Comparison of ENCODE assay signal across 10 cellular contexts in the genomic region with DNA sequence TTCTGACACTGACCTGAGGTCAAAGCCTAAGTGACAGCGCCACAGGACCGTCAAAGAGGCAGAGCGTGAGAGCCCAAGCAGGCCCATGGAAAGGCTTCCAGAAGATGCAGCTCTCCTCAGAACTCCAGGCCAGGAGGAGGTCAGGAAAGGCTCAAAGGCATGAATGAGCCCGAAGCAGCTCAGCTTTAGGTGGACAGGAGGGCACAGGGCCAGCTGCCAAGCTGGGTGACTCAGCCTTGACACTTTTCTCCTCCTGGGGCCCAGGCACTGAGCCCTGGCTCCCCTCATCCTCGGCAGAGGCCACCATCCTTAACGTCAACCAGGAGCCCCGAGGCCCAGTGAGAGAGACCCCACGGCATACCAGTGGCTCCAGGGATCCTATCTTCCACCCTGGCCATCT.
DNase-seq lines count a peak whose midpoint lies in the region; ATAC-seq and TF ChIP-seq lines count a peak whose summit lies in the region.
"Had no signal": no experiment of that assay in that cellular context is flagged by ENCODE, and none has a peak within 500 bp of the region (broad histone marks: within the 10 kb centered on the region; RNA-seq: fewer than 3 reads in every experiment).

No MANE protein-coding gene starts in this region.

- no peak overlapping the region for H3K4me3 Mint-ChIP-seq in stimulated activated memory B cell treated with anti-CD40 and anti-IgM and Interleukin-4, amounts not matched to agents 10 μg/mL and 1 μg/mL and 100 μg/mL, for 72 hours
- H3K4me3 Mint-ChIP-seq in activated CD8-positive, alpha-beta T cell treated with anti-CD3 and anti-CD28 coated beads for 36 hours: no peak overlapping the region
- H3K4me3 Mint-ChIP-seq: CD8-positive, alpha-beta memory T cell had no signal

- H3K4me1 ChIP-seq in Peyer's patch (peaks cover 0 to 32% (median 0%) of the 10 kb centered on the region in 4 donors), esophagus squamous epithelium (peaks cover 0 to 76% (median 19%) of the 10 kb centered on the region in 3 donors)

- CTCF ChIA-PET in activated CD8-positive, alpha-beta T cell treated with anti-CD3 and anti-CD28 coated beads for 36 hours (lab: Charles Lee): no interaction called here

- intact Hi-C loops in esophagus squamous epithelium (cut with DNase I) (no loop called here), posterior vena cava (cut with DNase I) (no loop called here)
- intact Hi-C loops in activated CD8-positive, alpha-beta T cell treated with anti-CD3 and anti-CD28 coated beads for 36 hours (cut with micrococcal nuclease): no loop called here

- H3K9me3 Mint-ChIP-seq in stimulated activated memory B cell treated with anti-CD40 and anti-IgM and Interleukin-4, amounts not matched to agents 10 μg/mL and 1 μg/mL and 100 μg/mL, for 72 hours: no peaks in the 10 kb centered on the region
- H3K9me3 Mint-ChIP-seq in activated CD8-positive, alpha-beta T cell treated with anti-CD3 and anti-CD28 coated beads for 36 hours: no peaks in the 10 kb centered on the region
- H3K9me3 Mint-ChIP-seq: CD8-positive, alpha-beta memory T cell had no signal

- peaks cover 55% of the 10 kb centered on the region for H3K27me3 Mint-ChIP-seq in stimulated activated memory B cell treated with anti-CD40 and anti-IgM and Interleukin-4, amounts not matched to agents 10 μg/mL and 1 μg/mL and 100 μg/mL, for 72 hours
- H3K27me3 Mint-ChIP-seq in activated CD8-positive, alpha-beta T cell treated with anti-CD3 and anti-CD28 coated beads for 36 hours: peaks cover 15% of the 10 kb centered on the region

- peak overlapping the region in 3 of 4 donors; percentile 31 to 73 (median 41) for H3K27ac ChIP-seq in Peyer's patch
- peak overlapping the region; percentile 39 to 86 (median 74) for H3K27ac ChIP-seq in esophagus squamous epithelium

- no peaks in the 10 kb centered on the region for H3K36me3 Mint-ChIP-seq in stimulated activated memory B cell treated with anti-CD40 and anti-IgM and Interleukin-4, amounts not matched to agents 10 μg/mL and 1 μg/mL and 100 μg/mL, for 72 hours
- H3K36me3 Mint-ChIP-seq in activated CD8-positive, alpha-beta T cell treated with anti-CD3 and anti-CD28 coated beads for 36 hours (ENCODE audit: low read depth): no peaks in the 10 kb centered on the region
- H3K36me3 Mint-ChIP-seq: CD8-positive, alpha-beta memory T cell had no signal

- POLR2A ChIA-PET in activated CD8-positive, alpha-beta T cell treated with anti-CD3 and anti-CD28 coated beads for 36 hours (lab: Charles Lee): no interaction called here

- no peak for ATAC-seq in HG02759 (IDR thresholded peaks at IDR 0.05; ENCODE audit: unreplicated experiment)
- ATAC-seq in stimulated activated memory B cell treated with anti-CD40 and anti-IgM and Interleukin-4, amounts not matched to agents 10 μg/mL and 1 μg/mL and 100 μg/mL, for 72 hours: no peak
- ATAC-seq in activated CD8-positive, alpha-beta T cell treated with anti-CD3 and anti-CD28 coated beads for 36 hours: no peak

- TF ChIP-seq CTCF in Peyer's patch (IDR thresholded peaks at IDR 0.05) (no peak), esophagus squamous epithelium (IDR thresholded peaks at IDR 0.05) (no peak)
- no peak for TF ChIP-seq CTCF in activated CD8-positive, alpha-beta T cell treated with anti-CD3 and anti-CD28 coated beads for 36 hours (IDR thresholded peaks at IDR 0.05)

- H3K4me1 Mint-ChIP-seq in stimulated activated memory B cell treated with anti-CD40 and anti-IgM and Interleukin-4, amounts not matched to agents 10 μg/mL and 1 μg/mL and 100 μg/mL, for 72 hours: no peaks in the 10 kb centered on the region
- no peaks in the 10 kb centered on the region for H3K4me1 Mint-ChIP-seq in activated CD8-positive, alpha-beta T cell treated with anti-CD3 and anti-CD28 coated beads for 36 hours (ENCODE audit: low read depth)
- H3K4me1 Mint-ChIP-seq: CD8-positive, alpha-beta memory T cell had no signal

- H3K27me3 ChIP-seq in Peyer's patch (no peaks in the 10 kb centered on the region), esophagus squamous epithelium (no peaks in the 10 kb centered on the region)

- no peaks in the 10 kb centered on the region for H3K36me3 ChIP-seq in Peyer's patch
- H3K36me3 ChIP-seq in esophagus squamous epithelium: no peaks in the 10 kb centered on the region

- H3K4me3 ChIP-seq in Peyer's patch (no peak overlapping the region), esophagus squamous epithelium (no peak overlapping the region)

- H3K9me3 ChIP-seq in Peyer's patch: no peaks in the 10 kb centered on the region
- no peaks in the 10 kb centered on the region for H3K9me3 ChIP-seq in esophagus squamous epithelium

- H3K27ac Mint-ChIP-seq in stimulated activated memory B cell treated with anti-CD40 and anti-IgM and Interleukin-4, amounts not matched to agents 10 μg/mL and 1 μg/mL and 100 μg/mL, for 72 hours: no peak overlapping the region
- no peak overlapping the region for H3K27ac Mint-ChIP-seq in activated CD8-positive, alpha-beta T cell treated with anti-CD3 and anti-CD28 coated beads for 36 hours

- DNase-seq in Daoy (ENCODE audit: low read depth) (peak; percentile 62), Peyer's patch (peak in 1 of 3 donors; percentile 39), esophagus squamous epithelium (lab: John Stamatoyannopoulos, UW) (no peak), posterior vena cava (ENCODE audit: low spot score) (peak; percentile 80)
- no peak for DNase-seq in activated CD4-positive, alpha-beta T cell treated with anti-CD3 and anti-CD28 coated beads, Interleukin-2, amount 50 U/mL, for 4 hours
- no peak for DNase-seq in activated CD8-positive, alpha-beta T cell treated with anti-CD3 and anti-CD28 coated beads for 36 hours
- DNase-seq: activated T-cell treated with anti-CD3 and anti-CD28 coated beads, Interleukin-2, amount 50 U/mL, for 1 hour; CD8-positive, alpha-beta memory T cell had no signal

- TF ChIP-seq POLR2A in Peyer's patch (IDR thresholded peaks at IDR 0.05) (no peak), esophagus squamous epithelium (IDR thresholded peaks at IDR 0.05) (no peak)

- WGBS in esophagus squamous epithelium, 2 donors: 48 to 62% methylated on average over 6 to 8 of the region's 8 CpGs

Comparison
In these comparisons a context has a peak if more than half of its experiments do, and no peak if none do; other contexts are left out.
1. DNase-seq: peak in Daoy (single experiment) and posterior vena cava (single experiment); none in esophagus squamous epithelium (single experiment), activated CD4-positive, alpha-beta T cell treated with anti-CD3 and anti-CD28 coated beads, Interleukin-2, amount 50 U/mL, for 4 hours (0 of 2) and activated CD8-positive, alpha-beta T cell treated with anti-CD3 and anti-CD28 coated beads for 36 hours (single experiment).